Comparison of ENCODE assay signal across 7 cellular contexts in the genomic region with DNA sequence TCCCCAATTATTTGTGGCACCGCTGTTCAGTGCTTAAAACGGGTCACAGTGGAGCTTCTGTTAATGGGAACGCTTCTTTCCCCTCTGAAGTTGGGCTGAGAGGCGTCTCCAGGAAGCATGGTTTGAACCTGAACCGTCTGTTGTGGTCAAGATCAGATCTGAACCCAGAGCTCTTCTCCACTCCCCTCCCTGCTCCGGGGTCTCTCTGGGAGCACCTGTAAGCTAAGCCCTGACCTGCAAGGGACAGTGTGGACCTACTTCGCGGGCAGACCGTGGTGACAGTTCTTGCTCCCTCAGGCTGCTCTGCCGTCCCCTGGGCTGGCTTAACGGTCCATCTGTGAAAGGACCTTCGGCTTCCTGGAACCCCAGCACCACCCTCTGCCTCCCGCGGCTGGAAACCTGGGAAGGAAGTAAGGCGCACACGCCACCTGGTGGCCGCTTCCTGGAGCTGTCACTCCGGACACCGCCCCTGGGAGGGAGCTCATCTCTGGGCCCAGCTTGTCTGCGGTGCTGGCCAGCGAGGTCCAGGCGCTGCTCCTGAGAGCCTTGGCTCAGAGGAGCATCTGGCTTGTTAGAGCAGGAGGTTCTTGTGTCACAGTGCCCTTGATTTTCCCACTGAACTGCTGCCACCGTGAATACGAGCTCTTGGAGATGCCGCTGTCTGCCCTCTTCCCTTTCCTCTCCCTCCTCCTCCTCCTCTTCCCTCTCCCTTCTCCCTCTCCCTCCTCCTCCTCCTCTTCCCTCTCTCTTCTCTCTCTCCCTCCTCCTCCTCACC.
A peak's percentile ranks its signal among the peaks of the same experiment; 100 is the strongest.
DNase-seq lines count a peak whose midpoint lies in the region; ATAC-seq and TF ChIP-seq lines count a peak whose summit lies in the region.

No MANE protein-coding gene starts in this region.

- peak; percentile 13 for DNase-seq in GM06990 (ENCODE audit: extremely low read depth, insufficient read length)
- peak; percentile 30 for DNase-seq in HFFc6
- DNase-seq in OCI-M1 (lab: John Stamatoyannopoulos, UW), result peak; percentile 74
- DNase-seq in astrocyte of the spinal cord (ENCODE audit: low read depth, low spot score), result peak; percentile 17
- peak; percentile 65 for DNase-seq in kidney tubule cell (ENCODE audit: low spot score)
- DNase-seq in stimulated activated effector memory CD8-positive, alpha-beta T cell treated with anti-CD3 and anti-CD28 coated beads, Interleukin-12 subunit alpha, Interleukin-12 subunit beta, amount 100 ng/mL, for 72 hours (ENCODE audit: low spot score in 2 of 2), result peak in 1 of 2 donors; percentile 49
- DNase-seq in mesenchymal stem cell, result no peak

- H2BK120ac ChIP-seq in mesenchymal stem cell (ENCODE audit: low read depth, low read length), result no peak overlapping the region

- H2BK5ac ChIP-seq in mesenchymal stem cell (ENCODE audit: low read depth, low read length, poor library complexity, severe bottlenecking), result no peak overlapping the region

- H3K18ac ChIP-seq in mesenchymal stem cell (ENCODE audit: low read depth in 1 of 2, low read length in 2 of 2), result no peak overlapping the region

- no peaks in the 10 kb centered on the region for H3K4me1 Mint-ChIP-seq in HFFc6 (ENCODE audit: low read depth)
- no peaks in the 10 kb centered on the region for H3K4me1 Mint-ChIP-seq in stimulated activated effector memory CD8-positive, alpha-beta T cell treated with anti-CD3 and anti-CD28 coated beads, Interleukin-12 subunit alpha, Interleukin-12 subunit beta, amount 100 ng/mL, for 72 hours

- ATAC-seq in stimulated activated effector memory CD8-positive, alpha-beta T cell treated with anti-CD3 and anti-CD28 coated beads, Interleukin-12 subunit alpha, Interleukin-12 subunit beta, amount 100 ng/mL, for 72 hours, result peak; percentile 24

- H3K4me3 ChIP-seq in GM06990 (replicated peaks; ENCODE audit: low read depth, low read length), result no peak overlapping the region
- no peak overlapping the region for H3K4me3 ChIP-seq in astrocyte of the spinal cord (ENCODE audit: low read depth, low read length)
- no peak overlapping the region for H3K4me3 ChIP-seq in mesenchymal stem cell (ENCODE audit: insufficient read depth in 1 of 2, low read depth in 1 of 2, low read length in 2 of 2)

- no peak overlapping the region for H3K14ac ChIP-seq in mesenchymal stem cell (ENCODE audit: low read length in 2 of 2)

- peaks cover 4% of the 10 kb centered on the region for H3K36me3 Mint-ChIP-seq in HFFc6 (ENCODE audit: low read depth)
- H3K36me3 Mint-ChIP-seq in stimulated activated effector memory CD8-positive, alpha-beta T cell treated with anti-CD3 and anti-CD28 coated beads, Interleukin-12 subunit alpha, Interleukin-12 subunit beta, amount 100 ng/mL, for 72 hours, result no peaks in the 10 kb centered on the region

- WGBS in mesenchymal stem cell, result 12% methylated on average over 25 of the region's 25 CpGs

- no peak overlapping the region for H3K23ac ChIP-seq in mesenchymal stem cell (ENCODE audit: low read length in 2 of 2)

- H4K8ac ChIP-seq in mesenchymal stem cell (ENCODE audit: low read length), result no peak overlapping the region

- no peak overlapping the region for H2BK12ac ChIP-seq in mesenchymal stem cell (ENCODE audit: low read length in 2 of 2)

- H4K91ac ChIP-seq in mesenchymal stem cell (ENCODE audit: low read length), result no peak overlapping the region

- H2BK15ac ChIP-seq in mesenchymal stem cell (ENCODE audit: low read depth, poor library complexity, severe bottlenecking), result no peak overlapping the region

- TF ChIP-seq CTCF in GM06990 (IDR thresholded peaks at IDR 0.05; ENCODE audit: insufficient read depth, low read length, poor library complexity, severe bottlenecking) (peak; percentile 68), HFFc6 (IDR thresholded peaks at IDR 0.05) (peak; percentile 85), astrocyte of the spinal cord (IDR thresholded peaks at IDR 0.05; ENCODE audit: low read depth, low read length) (peak; percentile 59)

- H3K27me3 Mint-ChIP-seq in HFFc6 (ENCODE audit: insufficient read depth), result peaks cover 9% of the 10 kb centered on the region

- H3K9ac ChIP-seq in mesenchymal stem cell (ENCODE audit: low read length), result no peak overlapping the region

- H3K4me3 Mint-ChIP-seq in HFFc6, result peak overlapping the region; percentile 46; the same call in 1 of the 2 replicates
- no peak overlapping the region for H3K4me3 Mint-ChIP-seq in stimulated activated effector memory CD8-positive, alpha-beta T cell treated with anti-CD3 and anti-CD28 coated beads, Interleukin-12 subunit alpha, Interleukin-12 subunit beta, amount 100 ng/mL, for 72 hours

- H3K9me3 ChIP-seq in mesenchymal stem cell (ENCODE audit: control insufficient read depth, low read length), result no peaks in the 10 kb centered on the region

- H3K27me3 ChIP-seq in GM06990 (replicated peaks; ENCODE audit: control insufficient read depth, insufficient read depth, low read length) (no peaks in the 10 kb centered on the region), mesenchymal stem cell (ENCODE audit: control insufficient read depth in 1 of 2, insufficient read depth in 1 of 2, low read length in 2 of 2) (no peaks in the 10 kb centered on the region)

- no peak overlapping the region for H3K27ac Mint-ChIP-seq in HFFc6
- H3K27ac Mint-ChIP-seq in stimulated activated effector memory CD8-positive, alpha-beta T cell treated with anti-CD3 and anti-CD28 coated beads, Interleukin-12 subunit alpha, Interleukin-12 subunit beta, amount 100 ng/mL, for 72 hours, result no peak overlapping the region

- no peak overlapping the region for H3K27ac ChIP-seq in mesenchymal stem cell (ENCODE audit: low read length, poor library complexity, severe bottlenecking)

- H3K4ac ChIP-seq in mesenchymal stem cell (ENCODE audit: low read depth in 1 of 2, low read length in 2 of 2), result no peak overlapping the region

- no peaks in the 10 kb centered on the region for H3K79me1 ChIP-seq in mesenchymal stem cell (replicated peaks; ENCODE audit: low read length, poor library complexity, severe bottlenecking)

- H2AK5ac ChIP-seq in mesenchymal stem cell (ENCODE audit: low read length, severe bottlenecking), result no peak overlapping the region

- no peak overlapping the region for H2AFZ ChIP-seq in mesenchymal stem cell (ENCODE audit: low read depth, low read length)

- H3K36me3 ChIP-seq in GM06990 (ENCODE audit: control insufficient read depth, insufficient read depth, low read length) (no peaks in the 10 kb centered on the region), mesenchymal stem cell (ENCODE audit: control insufficient read depth in 1 of 2, insufficient read depth in 2 of 2, low read depth in 1 of 2, low read length in 2 of 2) (no peaks in the 10 kb centered on the region)

- H3K4me2 ChIP-seq in mesenchymal stem cell (ENCODE audit: low read length, poor library complexity, severe bottlenecking), result no peak overlapping the region

- no peaks in the 10 kb centered on the region for H3K4me1 ChIP-seq in mesenchymal stem cell (ENCODE audit: control insufficient read depth, insufficient read depth, low read depth, low read length)

- peaks cover 17% of the 10 kb centered on the region for H3K9me3 Mint-ChIP-seq in HFFc6
- H3K9me3 Mint-ChIP-seq in stimulated activated effector memory CD8-positive, alpha-beta T cell treated with anti-CD3 and anti-CD28 coated beads, Interleukin-12 subunit alpha, Interleukin-12 subunit beta, amount 100 ng/mL, for 72 hours, result peaks cover 9% of the 10 kb centered on the region

- in situ Hi-C loops in astrocyte of the spinal cord (cut with HindIII; ENCODE audit: low sequenced_read_pairs), result no loop called here
